Comparison of ENCODE assay signal across 16 cellular contexts in genomic region chr7:13017881-13018280, GRCh38.
A peak's percentile ranks its signal among the peaks of the same experiment; 100 is the strongest.
DNase-seq lines count a peak whose midpoint lies in the region; ATAC-seq and TF ChIP-seq lines count a peak whose summit lies in the region.
"Had no signal": no experiment of that assay in that cellular context is flagged by ENCODE, and none has a peak within 500 bp of the region (broad histone marks: within the 10 kb centered on the region; RNA-seq: fewer than 3 reads in every experiment).

No MANE protein-coding gene starts in this region.

- intact Hi-C loops in breast epithelium (cut with DNase I; ENCODE audit: low total_unique reads), result no loop called here
- intact Hi-C loops in left colon (cut with DNase I, micrococcal nuclease), result no loop called here

- no peaks in the 10 kb centered on the region for H3K9me3 Mint-ChIP-seq in activated naive CD4-positive, alpha-beta T cell treated with anti-CD3 and anti-CD28 coated beads, Interleukin-2, amount 50 U/mL, for 72 hours
- H3K9me3 Mint-ChIP-seq: IgD-negative memory B cell had no signal

- DNase-seq in DMS 273 (lab: John Stamatoyannopoulos, UW; ENCODE audit: unreplicated experiment), result peak; percentile 6
- no peak for DNase-seq in DMS 273 treated with DMSO at 0.1 percent for 48 hours (lab: John Stamatoyannopoulos, UW)
- DNase-seq in breast epithelium (ENCODE audit: low spot score in 2 of 2), result no peak
- DNase-seq in left colon, result no peak
- DNase-seq in suprapubic skin (ENCODE audit: low spot score in 2 of 2), result no peak
- DNase-seq in activated naive CD4-positive, alpha-beta T cell treated with Interleukin-2 at 50 U/mL for 16 hours, result no peak
- DNase-seq in activated naive CD4-positive, alpha-beta T cell treated with anti-CD3 and anti-CD28 coated beads, Interleukin-2, amount 50 U/mL, for 72 hours (ENCODE audit: low spot score in 2 of 2), result no peak
- no peak for DNase-seq in NCI-H1092 (lab: John Stamatoyannopoulos, UW)
- DNase-seq: 8988T; activated CD4-positive, alpha-beta T cell treated with anti-CD3 and anti-CD28 coated beads, Interleukin-2, amount 50 U/mL, for 4 hours; COR-L47; NCI-H1436; NCI-H524 had no signal

- TF ChIP-seq POLR2A in breast epithelium (IDR thresholded peaks at IDR 0.05) (no peak), suprapubic skin (IDR thresholded peaks at IDR 0.05) (no peak)

- H3K36me3 ChIP-seq in breast epithelium (no peaks in the 10 kb centered on the region), suprapubic skin (no peaks in the 10 kb centered on the region)

- no peaks in the 10 kb centered on the region for H3K36me3 Mint-ChIP-seq in activated naive CD4-positive, alpha-beta T cell treated with anti-CD3 and anti-CD28 coated beads, Interleukin-2, amount 50 U/mL, for 72 hours
- H3K36me3 Mint-ChIP-seq: IgD-negative memory B cell had no signal

- H3K27ac Mint-ChIP-seq in activated naive CD4-positive, alpha-beta T cell treated with anti-CD3 and anti-CD28 coated beads, Interleukin-2, amount 50 U/mL, for 72 hours, result no peak overlapping the region
- H3K27ac Mint-ChIP-seq: IgD-negative memory B cell had no signal

- H3K9me3 ChIP-seq in breast epithelium, result no peaks in the 10 kb centered on the region
- no peaks in the 10 kb centered on the region for H3K9me3 ChIP-seq in suprapubic skin

- H3K4me1 ChIP-seq in breast epithelium, result no peaks in the 10 kb centered on the region
- H3K4me1 ChIP-seq in suprapubic skin, result peaks cover 14% of the 10 kb centered on the region

- no peak for TF ChIP-seq EP300 in suprapubic skin (IDR thresholded peaks at IDR 0.05)

- ATAC-seq in left colon, result peak; percentile 78
- no peak for ATAC-seq in activated naive CD4-positive, alpha-beta T cell treated with anti-CD3 and anti-CD28 coated beads, Interleukin-2, amount 50 U/mL, for 72 hours

- H3K4me3 ChIP-seq in breast epithelium (no peak overlapping the region), suprapubic skin (no peak overlapping the region)
- H3K4me3 ChIP-seq: skin epidermis had no signal

- H3K27me3 ChIP-seq in breast epithelium (no peaks in the 10 kb centered on the region), suprapubic skin (no peaks in the 10 kb centered on the region)

- H3K27ac ChIP-seq in breast epithelium, result peak overlapping the region; percentile 45 to 59
- H3K27ac ChIP-seq in suprapubic skin, result peak overlapping the region; percentile 60
- H3K27ac ChIP-seq: RWPE1 had no signal

- TF ChIP-seq CTCF in breast epithelium (IDR thresholded peaks at IDR 0.05), result no peak
- no peak for TF ChIP-seq CTCF in suprapubic skin (IDR thresholded peaks at IDR 0.05)
